In the genomic region with DNA sequence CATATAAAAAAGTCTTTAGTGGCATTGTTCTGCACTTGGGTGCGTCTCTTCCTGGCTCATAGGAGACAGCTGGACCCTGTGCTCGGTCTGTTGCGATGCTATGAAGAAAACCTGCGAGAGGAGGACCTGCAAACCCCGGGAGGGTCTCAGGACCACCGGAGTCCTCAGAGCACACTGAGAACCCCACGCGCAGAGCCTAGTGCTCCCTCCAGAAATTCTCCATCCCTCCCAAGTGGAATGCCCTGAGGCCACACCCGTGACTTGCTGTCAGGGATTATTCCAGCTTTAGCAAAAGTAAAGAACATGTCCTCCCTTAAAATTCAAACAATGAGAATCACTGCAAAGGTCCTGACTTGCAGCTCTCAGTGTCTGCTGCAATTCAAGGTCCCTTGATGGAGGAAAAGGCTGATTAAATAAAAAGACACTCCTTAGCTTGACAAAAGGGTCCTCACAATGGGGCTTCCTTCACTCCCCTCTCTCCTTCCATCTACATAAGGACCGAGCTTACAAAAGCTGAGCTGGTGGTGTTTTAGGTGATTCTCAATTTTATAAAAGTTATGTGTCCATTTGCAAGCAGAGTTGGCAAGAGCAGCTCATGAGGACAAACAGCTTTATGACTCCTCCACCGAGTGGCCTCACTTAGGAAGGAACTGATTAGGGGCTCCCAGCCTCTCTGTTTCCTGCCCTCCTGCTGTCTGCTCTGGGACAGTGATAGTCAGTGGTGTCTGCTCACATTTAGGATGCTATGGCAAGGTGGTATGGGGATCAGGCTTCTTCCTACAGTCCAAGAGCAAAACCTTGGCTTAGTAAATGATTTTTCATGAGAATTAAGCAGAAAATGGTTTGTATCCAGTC, we compare ENCODE assay signal across 18 cellular contexts.
A peak's percentile ranks its signal among the peaks of the same experiment; 100 is the strongest.
DNase-seq lines count a peak whose midpoint lies in the region; ATAC-seq and TF ChIP-seq lines count a peak whose summit lies in the region.
"Had no signal": no experiment of that assay in that cellular context is flagged by ENCODE, and none has a peak within 500 bp of the region (broad histone marks: within the 10 kb centered on the region; RNA-seq: fewer than 3 reads in every experiment).

No MANE protein-coding gene starts in this region.

- H3K4me3 ChIP-seq in BLaER1 (peak overlapping the region; percentile 9; the same call in 1 of the 2 replicates), mesendoderm (ENCODE audit: low read length) (no peak overlapping the region)
- H3K4me3 ChIP-seq: SJSA1, skin epidermis had no signal

- H3K27me3 ChIP-seq in BLaER1 = no peaks in the 10 kb centered on the region
- H3K27me3 ChIP-seq in CD4-positive, alpha-beta T cell (ENCODE audit: control insufficient read depth, insufficient read depth, low read length) = no peaks in the 10 kb centered on the region
- no peaks in the 10 kb centered on the region for H3K27me3 ChIP-seq in mesendoderm (ENCODE audit: insufficient read depth, low read length, poor library complexity)
- H3K27me3 ChIP-seq: BE2C, SJSA1 had no signal

- H3K9ac ChIP-seq in BLaER1 (no peak overlapping the region), mesendoderm (ENCODE audit: low read length) (no peak overlapping the region)

- no peak overlapping the region for H2BK120ac ChIP-seq in mesendoderm (ENCODE audit: low read depth, low read length)

- no peak overlapping the region for H3K56ac ChIP-seq in mesendoderm (ENCODE audit: low read length)

- no peak overlapping the region for H2BK15ac ChIP-seq in mesendoderm (replicated peaks; ENCODE audit: low read depth)

- H3K27me3 Mint-ChIP-seq in CD4-positive, alpha-beta T cell = no peaks in the 10 kb centered on the region
- no peaks in the 10 kb centered on the region for H3K27me3 Mint-ChIP-seq in activated T-helper 17 cell treated with anti-CD3 and anti-CD28 coated beads, Interleukin-2, amount 50 U/mL, for 72 hours
- H3K27me3 Mint-ChIP-seq: activated CD8-positive, alpha-beta memory T cell treated with anti-CD3 and anti-CD28 coated beads, Interleukin-2, amount 10 ng/mL, durations not matched to agents 7 days and 5 days; activated naive CD8-positive, alpha-beta T cell treated with anti-CD3 and anti-CD28 coated beads, Interleukin-2, amount 10 ng/mL, durations not matched to agents 7 days and 5 days; type B pancreatic cell had no signal

- H2AK5ac ChIP-seq in mesendoderm (ENCODE audit: low read length) = no peak overlapping the region

- ATAC-seq in CD4-positive, alpha-beta T cell (ENCODE audit: poor library complexity) = no peak
- ATAC-seq in activated T-helper 17 cell treated with anti-CD3 and anti-CD28 coated beads, Interleukin-2, amount 50 U/mL, for 72 hours (replicated peaks) = no peak
- no peak for ATAC-seq in GM19397 (IDR thresholded peaks at IDR 0.05; ENCODE audit: unreplicated experiment)
- ATAC-seq: activated CD8-positive, alpha-beta memory T cell treated with anti-CD3 and anti-CD28 coated beads, Interleukin-2, amount 10 ng/mL, durations not matched to agents 7 days and 5 days; left lobe of liver had no signal

- intact Hi-C loops in CD4-positive, alpha-beta T cell (cut with DNase I, micrococcal nuclease) = loop anchor here (2.0 to 5.0 kb wide), 2 partner anchors 73 to 138 kb away; a partner anchor contains a TSS

- peaks cover 21% of the 10 kb centered on the region for H3K4me1 Mint-ChIP-seq in CD4-positive, alpha-beta T cell (ENCODE audit: low read depth)
- peaks cover 13% of the 10 kb centered on the region for H3K4me1 Mint-ChIP-seq in activated T-helper 17 cell treated with anti-CD3 and anti-CD28 coated beads, Interleukin-2, amount 50 U/mL, for 72 hours

- H3K79me2 ChIP-seq in mesendoderm (ENCODE audit: control insufficient read depth, insufficient read depth, low read length) = no peaks in the 10 kb centered on the region

- no CpG with 5 or more reads among the region's 11 CpGs for WGBS in mesendoderm (ENCODE audit: extremely low coverage, insufficient coverage, low lambda C conversion rate)

- no peak overlapping the region for H4K5ac ChIP-seq in mesendoderm (ENCODE audit: low read length)

- no peak overlapping the region for H4K8ac ChIP-seq in mesendoderm (ENCODE audit: low read depth, low read length)

- H2BK5ac ChIP-seq in mesendoderm (ENCODE audit: low read length) = no peak overlapping the region

- H3K9me3 ChIP-seq in BLaER1 = peaks cover 53% of the 10 kb centered on the region
- no peaks in the 10 kb centered on the region for H3K9me3 ChIP-seq in CD4-positive, alpha-beta T cell (ENCODE audit: control insufficient read depth, low read length)
- H3K9me3 ChIP-seq: BE2C, SJSA1 had no signal

- no peak overlapping the region for H3K4me3 Mint-ChIP-seq in CD4-positive, alpha-beta T cell
- H3K4me3 Mint-ChIP-seq in activated T-helper 17 cell treated with anti-CD3 and anti-CD28 coated beads, Interleukin-2, amount 50 U/mL, for 72 hours = peak overlapping the region; percentile 8
- H3K4me3 Mint-ChIP-seq: activated CD8-positive, alpha-beta memory T cell treated with anti-CD3 and anti-CD28 coated beads, Interleukin-2, amount 10 ng/mL, durations not matched to agents 7 days and 5 days; activated naive CD8-positive, alpha-beta T cell treated with anti-CD3 and anti-CD28 coated beads, Interleukin-2, amount 10 ng/mL, durations not matched to agents 7 days and 5 days; type B pancreatic cell had no signal

- H3K4me1 ChIP-seq in BLaER1 (peaks cover 81% of the 10 kb centered on the region), mesendoderm (ENCODE audit: control insufficient read depth, low read depth, low read length) (peaks cover 3% of the 10 kb centered on the region)
- H3K4me1 ChIP-seq: SJSA1 had no signal

- H3K4me2 ChIP-seq in BLaER1 (peak overlapping the region; percentile 69), mesendoderm (ENCODE audit: low read length) (no peak overlapping the region)

- no peak overlapping the region for H3K23ac ChIP-seq in mesendoderm (ENCODE audit: low read length)

- H3K27ac Mint-ChIP-seq in CD4-positive, alpha-beta T cell = peak overlapping the region; percentile 81
- H3K27ac Mint-ChIP-seq in activated T-helper 17 cell treated with anti-CD3 and anti-CD28 coated beads, Interleukin-2, amount 50 U/mL, for 72 hours = peak overlapping the region; percentile 48
- H3K27ac Mint-ChIP-seq: type B pancreatic cell had no signal

- CTCF ChIA-PET in CD4-positive, alpha-beta T cell (lab: Charles Lee) = interaction anchor here (1.5 kb wide), 1 partner anchor 138 kb away, joined by 3 read pairs; no protein-coding TSS in a partner anchor

- H3K36me3 ChIP-seq in BLaER1 (peaks cover 26% of the 10 kb centered on the region), mesendoderm (ENCODE audit: control insufficient read depth, insufficient read depth, low read length) (no peaks in the 10 kb centered on the region)
- H3K36me3 ChIP-seq: SJSA1 had no signal

- no peak overlapping the region for H3K18ac ChIP-seq in mesendoderm (ENCODE audit: low read length)

- no peak for DNase-seq in CD4-positive, alpha-beta T cell
- DNase-seq in mesendoderm = peak; percentile 28
- no peak for DNase-seq in stimulated activated CD4-positive, alpha-beta T cell treated with anti-CD3 and anti-CD28 coated beads, Interleukin-1b, Interleukin-23, amount 100 ng/mL, for 48 hours
- no peak for DNase-seq in DMS79 treated with DMSO at 0.1 percent for 48 hours (lab: John Stamatoyannopoulos, UW)
- DNase-seq: activated CD8-positive, alpha-beta memory T cell treated with anti-CD3 and anti-CD28 coated beads, Interleukin-2, amount 10 ng/mL, durations not matched to agents 7 days and 5 days; activated naive CD8-positive, alpha-beta T cell treated with anti-CD3 and anti-CD28 coated beads, Interleukin-2, amount 10 ng/mL, durations not matched to agents 7 days and 5 days; BE2C; IMR-90; NCI-H2029; NCI-H524; OCI-M1 had no signal

- no peak overlapping the region for H3K27ac ChIP-seq in BLaER1
- no peak overlapping the region for H3K27ac ChIP-seq in CD4-positive, alpha-beta T cell (ENCODE audit: low read depth, low read length)
- no peak overlapping the region for H3K27ac ChIP-seq in mesendoderm (ENCODE audit: low read depth, low read length)
- H3K27ac ChIP-seq: SJSA1 had no signal

- no peaks in the 10 kb centered on the region for H4K20me1 ChIP-seq in BLaER1

- no peak overlapping the region for H3K4ac ChIP-seq in mesendoderm (ENCODE audit: low read depth, low read length)

- H3K79me1 ChIP-seq in mesendoderm (ENCODE audit: low read length) = no peaks in the 10 kb centered on the region

- H3K9me3 Mint-ChIP-seq in CD4-positive, alpha-beta T cell = peaks cover 2% of the 10 kb centered on the region
- no peaks in the 10 kb centered on the region for H3K9me3 Mint-ChIP-seq in activated T-helper 17 cell treated with anti-CD3 and anti-CD28 coated beads, Interleukin-2, amount 50 U/mL, for 72 hours
- H3K9me3 Mint-ChIP-seq: type B pancreatic cell had no signal

- peaks cover 12% of the 10 kb centered on the region for H3K36me3 Mint-ChIP-seq in CD4-positive, alpha-beta T cell (ENCODE audit: low read depth)
- H3K36me3 Mint-ChIP-seq in activated T-helper 17 cell treated with anti-CD3 and anti-CD28 coated beads, Interleukin-2, amount 50 U/mL, for 72 hours (ENCODE audit: low read depth) = no peaks in the 10 kb centered on the region

- no peak for TF ChIP-seq CTCF in CD4-positive, alpha-beta T cell (IDR thresholded peaks at IDR 0.05)

- POLR2A ChIA-PET in CD4-positive, alpha-beta T cell (lab: Charles Lee) = interaction anchor here (2.4 to 3.0 kb wide), 2 partner anchors 78 to 137 kb away, joined by 8 to 21 read pairs; a partner anchor contains a TSS
